In the genomic region with DNA sequence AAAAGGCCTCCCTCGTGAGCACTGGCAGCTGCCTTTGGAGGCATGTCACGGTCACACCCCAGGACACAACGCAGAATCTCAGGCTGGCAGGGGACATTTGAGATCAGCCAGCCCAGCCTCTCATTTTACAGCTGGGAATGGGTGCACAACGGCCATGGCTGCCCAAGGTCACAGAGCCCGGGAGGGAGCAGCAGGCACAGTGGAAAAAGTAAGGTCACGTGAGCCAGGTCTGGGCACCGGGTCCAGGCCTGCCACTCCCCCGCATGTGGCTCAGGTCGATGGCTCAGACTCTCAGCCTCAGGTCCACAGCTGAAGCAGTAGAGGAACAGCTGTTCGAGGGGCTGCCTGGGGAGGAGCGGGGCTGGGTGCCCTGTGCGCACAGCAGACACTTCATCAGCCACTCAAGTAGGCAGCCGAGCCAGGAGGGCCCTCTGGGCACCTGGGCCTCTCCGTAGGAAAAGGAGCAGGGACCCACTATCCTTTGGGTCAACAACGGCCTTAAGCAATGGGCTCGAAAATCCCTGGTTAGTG, we compare ENCODE assay signal across 28 cellular contexts.
DNase-seq lines count a peak whose midpoint lies in the region; ATAC-seq and TF ChIP-seq lines count a peak whose summit lies in the region.
"Had no signal": no experiment of that assay in that cellular context is flagged by ENCODE, and none has a peak within 500 bp of the region (broad histone marks: within the 10 kb centered on the region; RNA-seq: fewer than 3 reads in every experiment).

No MANE protein-coding gene starts in this region.

- H3K9me3 Mint-ChIP-seq in immature natural killer cell = no peaks in the 10 kb centered on the region
- H3K9me3 Mint-ChIP-seq: activated CD8-positive, alpha-beta T cell treated with anti-CD3 and anti-CD28 coated beads for 36 hours; CD8-positive, alpha-beta T cell; naive B cell had no signal

- no peaks in the 10 kb centered on the region for H3K36me3 Mint-ChIP-seq in immature natural killer cell
- H3K36me3 Mint-ChIP-seq: brain; CD8-positive, alpha-beta T cell; naive B cell had no signal

- no peaks in the 10 kb centered on the region for H3K4me1 Mint-ChIP-seq in immature natural killer cell
- H3K4me1 Mint-ChIP-seq: B cell, brain, naive B cell had no signal

- in situ Hi-C loops in ACHN (cut with HindIII; ENCODE audit: low pct_ligation_motif_present, low pct_unique_long_range_greater_than_20kb, low sequenced_read_pairs) = no loop called here

- H3K9me3 ChIP-seq in lower lobe of right lung (peaks cover 24% of the 10 kb centered on the region), suprapubic skin (peaks cover 24% of the 10 kb centered on the region)
- H3K9me3 ChIP-seq: ovary had no signal

- TF ChIP-seq CTCF in lower lobe of right lung (IDR thresholded peaks at IDR 0.05) (no peak), suprapubic skin (IDR thresholded peaks at IDR 0.05) (no peak)

- ATAC-seq in esophagus mucosa (peak; percentile 45), lower lobe of right lung (peak; percentile 23 to 48), HG02588 (IDR thresholded peaks at IDR 0.05; ENCODE audit: unreplicated experiment) (no peak)
- ATAC-seq: activated CD8-positive, alpha-beta T cell treated with anti-CD3 and anti-CD28 coated beads for 36 hours; CD8-positive, alpha-beta T cell had no signal

- H3K27me3 ChIP-seq in lower lobe of right lung (ENCODE audit: low read depth) (peaks cover 13% of the 10 kb centered on the region), suprapubic skin (no peaks in the 10 kb centered on the region)
- H3K27me3 ChIP-seq: ovary had no signal

- H3K4me1 ChIP-seq in lower lobe of right lung (no peaks in the 10 kb centered on the region), suprapubic skin (no peaks in the 10 kb centered on the region)

- H3K4me3 ChIP-seq in lower lobe of right lung (no peak overlapping the region), suprapubic skin (no peak overlapping the region)
- H3K4me3 ChIP-seq: ovary, thoracic aorta had no signal

- no peak overlapping the region for H3K27ac Mint-ChIP-seq in immature natural killer cell
- H3K27ac Mint-ChIP-seq: activated CD8-positive, alpha-beta T cell treated with anti-CD3 and anti-CD28 coated beads for 36 hours; B cell; brain; CD8-positive, alpha-beta T cell; naive B cell had no signal

- 84% methylated on average over 16 of the region's 16 CpGs for WGBS in suprapubic skin

- no peaks in the 10 kb centered on the region for H3K27me3 Mint-ChIP-seq in immature natural killer cell (ENCODE audit: low read depth in 3 of 3)
- H3K27me3 Mint-ChIP-seq: activated CD8-positive, alpha-beta T cell treated with anti-CD3 and anti-CD28 coated beads for 36 hours; B cell; brain; naive B cell had no signal

- H3K36me3 ChIP-seq in lower lobe of right lung = no peaks in the 10 kb centered on the region
- no peaks in the 10 kb centered on the region for H3K36me3 ChIP-seq in suprapubic skin
- H3K36me3 ChIP-seq: ovary, thoracic aorta had no signal

- TF ChIP-seq EP300 in suprapubic skin (IDR thresholded peaks at IDR 0.05) = no peak

- H3K4me3 Mint-ChIP-seq in immature natural killer cell = no peak overlapping the region
- H3K4me3 Mint-ChIP-seq: activated CD8-positive, alpha-beta T cell treated with anti-CD3 and anti-CD28 coated beads for 36 hours; B cell; brain; CD8-positive, alpha-beta T cell; naive B cell had no signal

- peak; percentile 65 for DNase-seq in activated effector memory CD4-positive, alpha-beta T cell treated with anti-CD3 and anti-CD28 coated beads, Interleukin-2, amount 50 U/mL, for 16 hours
- no peak for DNase-seq in activated effector memory CD4-positive, alpha-beta T cell treated with Interleukin-2 at 50 U/mL for 16 hours
- no peak for DNase-seq in lower lobe of right lung
- peak; percentile 57 to 77 for DNase-seq in suprapubic skin (ENCODE audit: low spot score in 2 of 2)
- no peak for DNase-seq in immature natural killer cell
- DNase-seq in ACHN = no peak
- DNase-seq: activated CD8-positive, alpha-beta T cell treated with anti-CD3 and anti-CD28 coated beads for 36 hours; activated gamma-delta T cell treated with Interleukin-2 at 50 U/mL for 16 hours; CD8-positive, alpha-beta T cell; DMS 273 treated with DMSO at 0.1 percent for 48 hours; glutamatergic neuron; Kasumi-1; mesendoderm; MV-4-11; naive B cell; NCI-H146; NCI-H446; NCI-H82; ovary; stimulated activated CD4-positive, alpha-beta T cell treated with anti-CD3 and anti-CD28 coated beads, Interleukin-12 subunit alpha, Interleukin-12 subunit beta, amount 100 ng/mL, for 4 hours; stimulated activated CD4-positive, alpha-beta T cell treated with anti-CD3 and anti-CD28 coated beads, Interleukin-4, amount 100 ng/mL, for 24 hours; stimulated activated naive CD4-positive, alpha-beta T cell; T-helper 1 cell had no signal

- no peak for TF ChIP-seq POLR2A in suprapubic skin (IDR thresholded peaks at IDR 0.05)

- intact Hi-C loops in lower lobe of right lung (cut with DNase I) = no loop called here

- H3K27ac ChIP-seq in lower lobe of right lung = no peak overlapping the region
- no peak overlapping the region for H3K27ac ChIP-seq in suprapubic skin
- H3K27ac ChIP-seq: ovary, thoracic aorta had no signal

Comparison
In these comparisons a context has a peak if more than half of its experiments do, and no peak if none do; other contexts are left out.
1. DNase-seq: peak in activated effector memory CD4-positive, alpha-beta T cell treated with anti-CD3 and anti-CD28 coated beads, Interleukin-2, amount 50 U/mL, for 16 hours (single experiment) and suprapubic skin (2 of 2); none in activated effector memory CD4-positive, alpha-beta T cell treated with Interleukin-2 at 50 U/mL for 16 hours (single experiment), lower lobe of right lung (single experiment), immature natural killer cell (0 of 3) and ACHN (single experiment).